In the genomic region with DNA sequence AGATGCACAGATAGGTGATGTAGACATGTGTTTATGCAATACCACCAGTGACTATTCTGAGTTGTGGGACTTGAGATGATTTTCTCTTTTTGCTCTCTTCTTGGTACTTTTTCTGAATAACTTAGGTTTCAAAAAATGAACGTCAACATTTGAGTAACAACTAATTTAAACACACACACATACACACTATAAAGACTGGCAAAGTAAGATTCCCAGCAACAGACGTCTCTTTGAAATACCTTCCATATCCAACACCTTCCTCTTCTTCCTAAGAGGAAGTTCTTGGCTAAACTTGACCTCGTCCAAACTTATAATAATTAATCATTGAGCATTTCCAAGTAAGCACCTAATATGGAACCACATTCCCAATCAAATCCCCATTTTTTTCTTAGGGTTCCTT, we compare ENCODE assay signal across 34 cellular contexts.
"Had no signal": no experiment of that assay in that cellular context is flagged by ENCODE, and none has a peak within 500 bp of the region (broad histone marks: within the 10 kb centered on the region; RNA-seq: fewer than 3 reads in every experiment).

No MANE protein-coding gene starts in this region.

- H3K27ac ChIP-seq: body of pancreas, brain microvascular endothelial cell, breast epithelium had no signal

- DNase-seq: activated B cell treated with CpG ODN at 0.5 μM for 24 hours; activated CD4-positive, alpha-beta memory T cell treated with anti-CD3 and anti-CD28 coated beads, Interleukin-2, amount 10 ng/mL, durations not matched to agents 7 days and 5 days; activated CD4-positive, alpha-beta T cell treated with anti-CD3 and anti-CD28 coated beads for 4 hours; activated CD4-positive, alpha-beta T cell treated with anti-CD3 and anti-CD28 coated beads, Interleukin-2, amount 10 ng/mL, durations not matched to agents 24 days and 14 days; activated CD4-positive, alpha-beta T cell treated with anti-CD3 and anti-CD28 coated beads, Interleukin-2, amount 50 U/mL, for 1 hour; activated CD4-positive, alpha-beta T cell treated with anti-CD3 and anti-CD28 coated beads, Interleukin-2, amount 50 U/mL, for 48 hours; activated CD4-positive, CD25-positive, alpha-beta regulatory T cell treated with anti-CD3 and anti-CD28 coated beads, Interleukin-2, amount 50 U/mL, for 72 hours; activated CD8-positive, alpha-beta memory T cell treated with anti-CD3 and anti-CD28 coated beads for 24 hours; activated CD8-positive, alpha-beta memory T cell treated with anti-CD3 and anti-CD28 coated beads, Interleukin-2, amount 10 ng/mL, durations not matched to agents 7 days and 5 days; activated CD8-positive, alpha-beta memory T cell treated with anti-CD3 and anti-CD28 coated beads, Interleukin-2, amount 50 U/mL, for 48 hours; activated CD8-positive, alpha-beta T cell treated with anti-CD3 and anti-CD28 coated beads, Interleukin-2, amount 10 ng/mL, durations not matched to agents 7 days and 5 days; activated effector memory CD4-positive, alpha-beta T cell treated with Interleukin-2 at 50 U/mL for 16 hours; activated gamma-delta T cell; activated naive CD4-positive, alpha-beta T cell treated with anti-CD3 and anti-CD28 coated beads, Interleukin-2, amount 10 ng/mL, durations not matched to agents 7 days and 5 days; activated naive CD4-positive, alpha-beta T cell treated with Interleukin-2 at 50 U/mL for 16 hours; activated naive CD8-positive, alpha-beta T cell treated with anti-CD3 and anti-CD28 coated beads, Interleukin-2, amount 10 ng/mL, durations not matched to agents 7 days and 5 days; activated naive CD8-positive, alpha-beta T cell treated with anti-CD3 and anti-CD28 coated beads, Interleukin-2, amount 50 U/mL, for 24 hours; activated T-cell treated with anti-CD3 and anti-CD28 coated beads, Interleukin-2, amount 50 U/mL, for 24 hours; activated T-cell treated with anti-CD3 and anti-CD28 coated beads, Interleukin-2, amount 50 U/mL, for 48 hours; amygdala; aorta; body of pancreas; brain microvascular endothelial cell; central memory CD4-positive, alpha-beta T cell; T-helper 1 cell; T-helper 2 cell; T-helper 9 cell had no signal

- H3K4me1 Mint-ChIP-seq: activated B cell treated with CpG ODN at 0.5 μM for 24 hours; activated CD4-positive, alpha-beta memory T cell treated with anti-CD3 and anti-CD28 coated beads, Interleukin-2, amount 10 ng/mL, durations not matched to agents 7 days and 5 days; activated CD4-positive, alpha-beta T cell treated with anti-CD3 and anti-CD28 coated beads, Interleukin-2, amount 10 ng/mL, durations not matched to agents 24 days and 14 days; activated CD8-positive, alpha-beta memory T cell treated with anti-CD3 and anti-CD28 coated beads, Interleukin-2, amount 10 ng/mL, durations not matched to agents 7 days and 5 days; activated naive CD4-positive, alpha-beta T cell treated with anti-CD3 and anti-CD28 coated beads, Interleukin-2, amount 10 ng/mL, durations not matched to agents 7 days and 5 days; activated naive CD4-positive, alpha-beta T cell treated with anti-CD3 and anti-CD28 coated beads, Interleukin-2, amount 50 U/mL, for 24 hours; activated naive CD8-positive, alpha-beta T cell treated with anti-CD3 and anti-CD28 coated beads, Interleukin-2, amount 10 ng/mL, durations not matched to agents 7 days and 5 days; activated naive CD8-positive, alpha-beta T cell treated with anti-CD3 and anti-CD28 coated beads, Interleukin-2, amount 50 U/mL, for 24 hours had no signal

- H3K9me3 Mint-ChIP-seq: activated B cell treated with CpG ODN at 0.5 μM for 24 hours; activated CD4-positive, alpha-beta T cell treated with anti-CD3 and anti-CD28 coated beads, Interleukin-2, amount 10 ng/mL, durations not matched to agents 24 days and 14 days; activated naive CD4-positive, alpha-beta T cell treated with anti-CD3 and anti-CD28 coated beads, Interleukin-2, amount 50 U/mL, for 24 hours; activated naive CD8-positive, alpha-beta T cell treated with anti-CD3 and anti-CD28 coated beads, Interleukin-2, amount 10 ng/mL, durations not matched to agents 7 days and 5 days; activated naive CD8-positive, alpha-beta T cell treated with anti-CD3 and anti-CD28 coated beads, Interleukin-2, amount 50 U/mL, for 24 hours; activated T-cell treated with anti-CD3 and anti-CD28 coated beads, Interleukin-2, amount 50 U/mL, for 24 hours; T-helper 1 cell treated with Interleukin-12 subunit alpha and Interleukin-12 subunit beta and Interleukin-4 antibody, amounts not matched to agents 30 μg/mL and 1 μg/mL, for 36 hours; T-helper 2 cell treated with Interferon-gamma antibody and Interleukin-4, amounts not matched to agents 5 μg/mL and 100 μg/mL, for 36 hours had no signal

- H3K27ac Mint-ChIP-seq: activated B cell treated with CpG ODN at 0.5 μM for 24 hours; activated CD4-positive, alpha-beta memory T cell treated with anti-CD3 and anti-CD28 coated beads, Interleukin-2, amount 10 ng/mL, durations not matched to agents 7 days and 5 days; activated CD4-positive, alpha-beta T cell treated with anti-CD3 and anti-CD28 coated beads, Interleukin-2, amount 10 ng/mL, durations not matched to agents 24 days and 14 days; activated CD8-positive, alpha-beta memory T cell treated with anti-CD3 and anti-CD28 coated beads, Interleukin-2, amount 10 ng/mL, durations not matched to agents 7 days and 5 days; activated CD8-positive, alpha-beta T cell treated with anti-CD3 and anti-CD28 coated beads, Interleukin-2, amount 10 ng/mL, durations not matched to agents 7 days and 5 days; activated naive CD4-positive, alpha-beta T cell treated with anti-CD3 and anti-CD28 coated beads, Interleukin-2, amount 10 ng/mL, durations not matched to agents 7 days and 5 days; activated naive CD4-positive, alpha-beta T cell treated with anti-CD3 and anti-CD28 coated beads, Interleukin-2, amount 50 U/mL, for 24 hours; activated naive CD8-positive, alpha-beta T cell; activated naive CD8-positive, alpha-beta T cell treated with anti-CD3 and anti-CD28 coated beads, Interleukin-2, amount 10 ng/mL, durations not matched to agents 7 days and 5 days; activated naive CD8-positive, alpha-beta T cell treated with anti-CD3 and anti-CD28 coated beads, Interleukin-2, amount 50 U/mL, for 24 hours; activated T-cell treated with anti-CD3 and anti-CD28 coated beads, Interleukin-2, amount 50 U/mL, for 24 hours; activated T-helper 2 cell treated with anti-CD3 and anti-CD28 coated beads, Interferon-gamma antibody, Interleukin-2, Interleukin-4, amounts not matched to agents 10 μg/mL and 5 μg/mL and 100 μg/mL, durations not matched to agents 14 hours and 24 hours and 36 hours; T-helper 1 cell treated with Interleukin-12 subunit alpha and Interleukin-12 subunit beta and Interleukin-4 antibody, amounts not matched to agents 30 μg/mL and 1 μg/mL, for 36 hours; T-helper 2 cell treated with Interferon-gamma antibody and Interleukin-4, amounts not matched to agents 5 μg/mL and 100 μg/mL, for 36 hours had no signal

- H3K36me3 ChIP-seq: brain microvascular endothelial cell, breast epithelium had no signal

- ATAC-seq: activated CD8-positive, alpha-beta memory T cell treated with anti-CD3 and anti-CD28 coated beads, Interleukin-2, amount 10 ng/mL, durations not matched to agents 7 days and 5 days; activated CD8-positive, alpha-beta T cell treated with anti-CD3 and anti-CD28 coated beads, Interleukin-2, amount 10 ng/mL, durations not matched to agents 7 days and 5 days; activated naive CD8-positive, alpha-beta T cell treated with anti-CD3 and anti-CD28 coated beads, Interleukin-2, amount 50 U/mL, for 24 hours; body of pancreas had no signal

- FAIRE-seq: astrocyte had no signal

- H3K9me3 ChIP-seq: body of pancreas, breast epithelium had no signal

- H3K4me3 ChIP-seq: body of pancreas, breast epithelium had no signal

- H3K4me1 ChIP-seq: body of pancreas, breast epithelium had no signal

- H3K27me3 ChIP-seq: body of pancreas, brain microvascular endothelial cell, breast epithelium had no signal

- H3K4me3 Mint-ChIP-seq: activated B cell treated with CpG ODN at 0.5 μM for 24 hours; activated CD4-positive, alpha-beta memory T cell treated with anti-CD3 and anti-CD28 coated beads, Interleukin-2, amount 10 ng/mL, durations not matched to agents 7 days and 5 days; activated CD4-positive, alpha-beta T cell treated with anti-CD3 and anti-CD28 coated beads, Interleukin-2, amount 10 ng/mL, durations not matched to agents 24 days and 14 days; activated CD8-positive, alpha-beta memory T cell treated with anti-CD3 and anti-CD28 coated beads, Interleukin-2, amount 10 ng/mL, durations not matched to agents 7 days and 5 days; activated CD8-positive, alpha-beta T cell treated with anti-CD3 and anti-CD28 coated beads, Interleukin-2, amount 10 ng/mL, durations not matched to agents 7 days and 5 days; activated naive CD4-positive, alpha-beta T cell treated with anti-CD3 and anti-CD28 coated beads, Interleukin-2, amount 10 ng/mL, durations not matched to agents 7 days and 5 days; activated naive CD4-positive, alpha-beta T cell treated with anti-CD3 and anti-CD28 coated beads, Interleukin-2, amount 50 U/mL, for 24 hours; activated naive CD8-positive, alpha-beta T cell; activated naive CD8-positive, alpha-beta T cell treated with anti-CD3 and anti-CD28 coated beads, Interleukin-2, amount 10 ng/mL, durations not matched to agents 7 days and 5 days; activated naive CD8-positive, alpha-beta T cell treated with anti-CD3 and anti-CD28 coated beads, Interleukin-2, amount 50 U/mL, for 24 hours; activated T-cell treated with anti-CD3 and anti-CD28 coated beads, Interleukin-2, amount 50 U/mL, for 24 hours; T-helper 1 cell treated with Interleukin-12 subunit alpha and Interleukin-12 subunit beta and Interleukin-4 antibody, amounts not matched to agents 30 μg/mL and 1 μg/mL, for 36 hours; T-helper 2 cell treated with Interferon-gamma antibody and Interleukin-4, amounts not matched to agents 5 μg/mL and 100 μg/mL, for 36 hours had no signal

- H3K27me3 Mint-ChIP-seq: activated B cell treated with CpG ODN at 0.5 μM for 24 hours; activated CD4-positive, alpha-beta memory T cell treated with anti-CD3 and anti-CD28 coated beads, Interleukin-2, amount 10 ng/mL, durations not matched to agents 7 days and 5 days; activated CD4-positive, alpha-beta T cell treated with anti-CD3 and anti-CD28 coated beads, Interleukin-2, amount 10 ng/mL, durations not matched to agents 24 days and 14 days; activated CD8-positive, alpha-beta memory T cell treated with anti-CD3 and anti-CD28 coated beads, Interleukin-2, amount 10 ng/mL, durations not matched to agents 7 days and 5 days; activated naive CD4-positive, alpha-beta T cell treated with anti-CD3 and anti-CD28 coated beads, Interleukin-2, amount 10 ng/mL, durations not matched to agents 7 days and 5 days; activated naive CD8-positive, alpha-beta T cell; activated naive CD8-positive, alpha-beta T cell treated with anti-CD3 and anti-CD28 coated beads, Interleukin-2, amount 10 ng/mL, durations not matched to agents 7 days and 5 days; activated naive CD8-positive, alpha-beta T cell treated with anti-CD3 and anti-CD28 coated beads, Interleukin-2, amount 50 U/mL, for 24 hours; activated T-cell treated with anti-CD3 and anti-CD28 coated beads, Interleukin-2, amount 50 U/mL, for 24 hours had no signal

- H3K36me3 Mint-ChIP-seq: activated CD8-positive, alpha-beta memory T cell treated with anti-CD3 and anti-CD28 coated beads, Interleukin-2, amount 10 ng/mL, durations not matched to agents 7 days and 5 days; activated naive CD4-positive, alpha-beta T cell treated with anti-CD3 and anti-CD28 coated beads, Interleukin-2, amount 10 ng/mL, durations not matched to agents 7 days and 5 days; activated naive CD4-positive, alpha-beta T cell treated with anti-CD3 and anti-CD28 coated beads, Interleukin-2, amount 50 U/mL, for 24 hours; activated naive CD8-positive, alpha-beta T cell; activated naive CD8-positive, alpha-beta T cell treated with anti-CD3 and anti-CD28 coated beads, Interleukin-2, amount 10 ng/mL, durations not matched to agents 7 days and 5 days had no signal
